Comparison of ENCODE assay signal across 7 cellular contexts in genomic region chr17:50114849-50115357, GRCh38. TPM values are rescaled to one million over a fixed set of nuclear protein-coding genes. Genes with fewer than 3 reads are reported as not detected.
DNase-seq lines count a peak whose midpoint lies in the region; ATAC-seq and TF ChIP-seq lines count a peak whose summit lies in the region.
"Had no signal": no experiment of that assay in that cellular context is flagged by ENCODE, and none has a peak within 500 bp of the region (broad histone marks: within the 10 kb centered on the region; RNA-seq: fewer than 3 reads in every experiment).

No MANE protein-coding gene starts in this region.

- H3K4me3 Mint-ChIP-seq in progenitor cell of endocrine pancreas (ENCODE audit: low read depth) = no peak overlapping the region
- H3K4me3 Mint-ChIP-seq: dendritic cell treated with granulocyte-macrophage colony-stimulating factor and Interleukin-4, amounts not matched to agents 40 ng/mL and 50 ng/mL, for 4 days had no signal

- no peak for ATAC-seq in HG03097 (IDR thresholded peaks at IDR 0.05; ENCODE audit: low FRiP score, unreplicated experiment)

- H3K4me1 Mint-ChIP-seq in progenitor cell of endocrine pancreas (ENCODE audit: low read depth) = peaks cover 7% of the 10 kb centered on the region

- no peak overlapping the region for H3K27ac Mint-ChIP-seq in progenitor cell of endocrine pancreas
- H3K27ac Mint-ChIP-seq: dendritic cell treated with granulocyte-macrophage colony-stimulating factor and Interleukin-4, amounts not matched to agents 40 ng/mL and 50 ng/mL, for 4 days had no signal

- TF ChIP-seq CTCF in progenitor cell of endocrine pancreas (IDR thresholded peaks at IDR 0.05; ENCODE audit: unreplicated experiment) = peak; percentile 58

- in situ Hi-C loops in T47D (cut with HindIII; ENCODE audit: low pct_unique_long_range_greater_than_20kb, low sequenced_read_pairs) = no loop called here

- no peaks in the 10 kb centered on the region for H3K9me3 Mint-ChIP-seq in progenitor cell of endocrine pancreas (ENCODE audit: low read depth)
- H3K9me3 Mint-ChIP-seq: dendritic cell treated with granulocyte-macrophage colony-stimulating factor and Interleukin-4, amounts not matched to agents 40 ng/mL and 50 ng/mL, for 4 days had no signal

- peaks cover 30% of the 10 kb centered on the region for H3K27me3 Mint-ChIP-seq in progenitor cell of endocrine pancreas

- DNase-seq in NCI-H1417 (lab: John Stamatoyannopoulos, UW) = peak in 2 of 3 experiments; percentile 10 to 38
- DNase-seq in NCI-H1417 treated with DMSO at 0.1 percent for 48 hours (lab: John Stamatoyannopoulos, UW) = no peak
- DNase-seq in NCI-H460 (ENCODE audit: extremely low read depth, low read depth) = peak; percentile 52
- DNase-seq in T47D (ENCODE audit: low read depth in 1 of 2, low spot score in 1 of 2) = peak; percentile 72 to 83
- DNase-seq in progenitor cell of endocrine pancreas (ENCODE audit: low spot score, unreplicated experiment) = no peak

- no peaks in the 10 kb centered on the region for H3K36me3 Mint-ChIP-seq in progenitor cell of endocrine pancreas (ENCODE audit: insufficient read depth)

RNA-seq across cellular contexts. Expression of gene SAMD14, which starts 15.1 kb away (rescaled TPM):
- total RNA-seq in NCI-H460 (2014; rRNA removed; shearing (Covaris generic)) = not detected in 2 replicates
- polyA plus RNA-seq in NCI-H460 (2014; cell fraction: nucleus; rRNA removed) = 0.08 TPM in 1 of 2 replicates, not detected in the other
- total RNA-seq in progenitor cell of endocrine pancreas = 6.0 and 7.7 TPM in 2 replicates

RNA-seq across cellular contexts. Expression of gene PDK2, which starts 19.8 kb away (rescaled TPM):
- 3.9 and 4.4 TPM in 2 replicates for total RNA-seq in NCI-H460 (2014; rRNA removed; shearing (Covaris generic))
- polyA plus RNA-seq in NCI-H460 (2014; cell fraction: nucleus; rRNA removed) = 0.41 and 3.9 TPM in 2 replicates
- 35.7 and 37.1 TPM in 2 replicates for total RNA-seq in progenitor cell of endocrine pancreas

RNA-seq across cellular contexts. Expression of gene PPP1R9B, which starts 35.6 kb away (rescaled TPM):
- total RNA-seq in NCI-H460 (2014; rRNA removed; shearing (Covaris generic)) = 38.9 and 40.6 TPM in 2 replicates
- 44.4 and 57.1 TPM in 2 replicates for polyA plus RNA-seq in NCI-H460 (2014; cell fraction: nucleus; rRNA removed)
- total RNA-seq in progenitor cell of endocrine pancreas = 34.3 and 35.7 TPM in 2 replicates

RNA-seq across cellular contexts. Expression of gene SGCA, which starts 50.9 kb away (rescaled TPM):
- not detected in 2 replicates for total RNA-seq in NCI-H460 (2014; rRNA removed; shearing (Covaris generic))
- not detected in 2 replicates for polyA plus RNA-seq in NCI-H460 (2014; cell fraction: nucleus; rRNA removed)
- total RNA-seq in progenitor cell of endocrine pancreas = not detected in 2 replicates

RNA-seq across cellular contexts. Expression of gene ITGA3, which starts 59.0 kb away (rescaled TPM):
- total RNA-seq in NCI-H460 (2014; rRNA removed; shearing (Covaris generic)) = 19.5 and 23.3 TPM in 2 replicates
- 15.2 and 26.3 TPM in 2 replicates for polyA plus RNA-seq in NCI-H460 (2014; cell fraction: nucleus; rRNA removed)
- 17.6 and 19.5 TPM in 2 replicates for total RNA-seq in progenitor cell of endocrine pancreas

Comparison
In these comparisons a context has a peak if more than half of its experiments do, and no peak if none do; other contexts are left out.
1. DNase-seq: peak in NCI-H1417 (2 of 3), NCI-H460 (single experiment) and T47D (2 of 2); none in NCI-H1417 treated with DMSO at 0.1 percent for 48 hours (single experiment) and progenitor cell of endocrine pancreas (single experiment).